Comparison of ENCODE assay signal across 1 cellular context in the genomic region with DNA sequence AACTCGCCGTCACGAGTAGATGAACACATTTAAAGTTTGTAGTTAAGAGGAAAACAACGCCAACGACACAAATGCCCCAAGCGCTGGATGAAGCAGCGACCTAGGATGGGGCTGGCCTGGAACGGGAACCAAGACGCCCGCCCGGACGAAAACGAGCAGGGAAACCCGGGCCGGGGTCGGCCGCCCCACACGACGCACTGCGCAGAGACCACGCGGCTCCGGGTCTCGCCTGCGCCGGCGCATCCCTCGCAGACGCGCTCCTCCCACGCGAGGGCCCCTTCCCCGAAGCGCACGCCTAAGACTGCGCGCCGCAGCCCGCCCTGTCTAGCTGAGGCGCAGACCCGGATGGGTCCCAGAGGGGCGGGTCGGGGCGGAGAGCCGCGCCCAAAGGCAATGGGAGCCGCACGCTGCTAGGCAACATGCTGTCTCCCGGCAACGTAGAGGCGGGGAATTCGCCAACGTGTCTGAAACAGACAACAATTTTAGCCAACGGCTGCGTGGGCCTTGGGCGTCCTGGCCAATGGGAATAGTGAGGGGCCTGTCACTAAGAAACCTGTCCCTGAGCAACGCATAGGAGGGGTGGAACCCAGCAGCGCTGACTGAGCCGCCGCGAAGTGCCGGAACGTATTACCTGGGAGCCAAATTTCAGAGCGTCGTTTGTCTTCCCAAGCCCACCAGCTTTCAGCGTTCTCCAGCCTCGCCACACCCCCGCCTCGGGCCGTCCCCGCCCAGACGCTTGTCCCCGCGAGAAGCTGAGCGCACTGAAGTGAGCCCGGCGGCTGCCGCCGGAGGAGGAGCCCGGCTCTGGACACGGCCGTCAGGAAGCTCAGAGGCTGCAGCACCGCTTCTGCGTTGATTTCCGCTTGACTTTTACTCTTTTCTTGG.
TF ChIP-seq lines count a peak whose summit lies in the region.

No MANE protein-coding gene starts in this region.

TF ChIP-seq in WTC11, 78 proteins besides CTCF, POLR2A, EP300 and RAD21 (continued from another document and continues in another):
- TF ChIP-seq, protein P1, sequence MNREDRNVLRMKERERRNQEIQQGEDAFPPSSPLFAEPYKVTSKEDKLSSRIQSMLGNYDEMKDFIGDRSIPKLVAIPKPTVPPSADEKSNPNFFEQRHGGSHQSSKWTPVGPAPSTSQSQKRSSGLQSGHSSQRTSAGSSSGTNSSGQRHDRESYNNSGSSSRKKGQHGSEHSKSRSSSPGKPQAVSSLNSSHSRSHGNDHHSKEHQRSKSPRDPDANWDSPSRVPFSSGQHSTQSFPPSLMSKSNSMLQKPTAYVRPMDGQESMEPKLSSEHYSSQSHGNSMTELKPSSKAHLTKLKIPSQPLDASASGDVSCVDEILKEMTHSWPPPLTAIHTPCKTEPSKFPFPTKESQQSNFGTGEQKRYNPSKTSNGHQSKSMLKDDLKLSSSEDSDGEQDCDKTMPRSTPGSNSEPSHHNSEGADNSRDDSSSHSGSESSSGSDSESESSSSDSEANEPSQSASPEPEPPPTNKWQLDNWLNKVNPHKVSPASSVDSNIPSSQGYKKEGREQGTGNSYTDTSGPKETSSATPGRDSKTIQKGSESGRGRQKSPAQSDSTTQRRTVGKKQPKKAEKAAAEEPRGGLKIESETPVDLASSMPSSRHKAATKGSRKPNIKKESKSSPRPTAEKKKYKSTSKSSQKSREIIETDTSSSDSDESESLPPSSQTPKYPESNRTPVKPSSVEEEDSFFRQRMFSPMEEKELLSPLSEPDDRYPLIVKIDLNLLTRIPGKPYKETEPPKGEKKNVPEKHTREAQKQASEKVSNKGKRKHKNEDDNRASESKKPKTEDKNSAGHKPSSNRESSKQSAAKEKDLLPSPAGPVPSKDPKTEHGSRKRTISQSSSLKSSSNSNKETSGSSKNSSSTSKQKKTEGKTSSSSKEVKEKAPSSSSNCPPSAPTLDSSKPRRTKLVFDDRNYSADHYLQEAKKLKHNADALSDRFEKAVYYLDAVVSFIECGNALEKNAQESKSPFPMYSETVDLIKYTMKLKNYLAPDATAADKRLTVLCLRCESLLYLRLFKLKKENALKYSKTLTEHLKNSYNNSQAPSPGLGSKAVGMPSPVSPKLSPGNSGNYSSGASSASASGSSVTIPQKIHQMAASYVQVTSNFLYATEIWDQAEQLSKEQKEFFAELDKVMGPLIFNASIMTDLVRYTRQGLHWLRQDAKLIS (CRISPR knock-in tag; IDR thresholded peaks at IDR 0.05; ENCODE audit: borderline replicate concordance), result no peak
- TF ChIP-seq ZNF416 (CRISPR knock-in tag; IDR thresholded peaks at IDR 0.05) (no peak), RORB (CRISPR knock-in tag; IDR thresholded peaks at IDR 0.05) (no peak), TEAD4 (CRISPR knock-in tag; IDR thresholded peaks at IDR 0.05) (no peak), GTF2I (CRISPR knock-in tag; conservative IDR thresholded peaks at IDR 0.05) (no peak), NFYB (CRISPR knock-in tag; conservative IDR thresholded peaks at IDR 0.05; ENCODE audit: low read depth) (peak; percentile 98), JUN (CRISPR knock-in tag; IDR thresholded peaks at IDR 0.05) (no peak), MYBL2 (CRISPR knock-in tag; IDR thresholded peaks at IDR 0.05) (peak; percentile 75), ZNF263 (CRISPR knock-in tag; IDR thresholded peaks at IDR 0.05; ENCODE audit: low read depth) (no peak), CBFB (CRISPR knock-in tag; IDR thresholded peaks at IDR 0.05; ENCODE audit: low read depth) (peak; percentile 73; the same call in 1 of the 2 replicates), CREM (CRISPR knock-in tag; IDR thresholded peaks at IDR 0.05) (0 out of 2 replicates have a peak, but pooled peaks have one; percentile 35), ZNF219 (CRISPR knock-in tag; IDR thresholded peaks at IDR 0.05; ENCODE audit: borderline replicate concordance) (no peak), SMAD4 (CRISPR knock-in tag; IDR thresholded peaks at IDR 0.05) (no peak), RELA (CRISPR knock-in tag; IDR thresholded peaks at IDR 0.05; ENCODE audit: borderline replicate concordance) (no peak), FOXP1 (CRISPR knock-in tag; IDR thresholded peaks at IDR 0.05; ENCODE audit: borderline replicate concordance) (peak; percentile 94; the same call in 1 of the 2 replicates), NR1H2 (CRISPR knock-in tag; IDR thresholded peaks at IDR 0.05) (no peak)
- TF ChIP-seq, protein P2, sequence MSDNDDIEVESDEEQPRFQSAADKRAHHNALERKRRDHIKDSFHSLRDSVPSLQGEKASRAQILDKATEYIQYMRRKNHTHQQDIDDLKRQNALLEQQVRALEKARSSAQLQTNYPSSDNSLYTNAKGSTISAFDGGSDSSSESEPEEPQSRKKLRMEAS (CRISPR knock-in tag; IDR thresholded peaks at IDR 0.05), result peak; percentile 94
- TF ChIP-seq, protein P3, sequence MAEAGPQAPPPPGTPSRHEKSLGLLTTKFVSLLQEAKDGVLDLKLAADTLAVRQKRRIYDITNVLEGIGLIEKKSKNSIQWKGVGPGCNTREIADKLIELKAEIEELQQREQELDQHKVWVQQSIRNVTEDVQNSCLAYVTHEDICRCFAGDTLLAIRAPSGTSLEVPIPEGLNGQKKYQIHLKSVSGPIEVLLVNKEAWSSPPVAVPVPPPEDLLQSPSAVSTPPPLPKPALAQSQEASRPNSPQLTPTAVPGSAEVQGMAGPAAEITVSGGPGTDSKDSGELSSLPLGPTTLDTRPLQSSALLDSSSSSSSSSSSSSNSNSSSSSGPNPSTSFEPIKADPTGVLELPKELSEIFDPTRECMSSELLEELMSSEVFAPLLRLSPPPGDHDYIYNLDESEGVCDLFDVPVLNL (CRISPR knock-in tag; IDR thresholded peaks at IDR 0.05; ENCODE audit: borderline replicate concordance, low read depth), result no peak; the same call in 1 of the 2 replicates
- TF ChIP-seq, protein P4, sequence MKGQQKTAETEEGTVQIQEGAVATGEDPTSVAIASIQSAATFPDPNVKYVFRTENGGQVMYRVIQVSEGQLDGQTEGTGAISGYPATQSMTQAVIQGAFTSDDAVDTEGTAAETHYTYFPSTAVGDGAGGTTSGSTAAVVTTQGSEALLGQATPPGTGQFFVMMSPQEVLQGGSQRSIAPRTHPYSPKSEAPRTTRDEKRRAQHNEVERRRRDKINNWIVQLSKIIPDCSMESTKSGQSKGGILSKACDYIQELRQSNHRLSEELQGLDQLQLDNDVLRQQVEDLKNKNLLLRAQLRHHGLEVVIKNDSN (CRISPR knock-in tag; IDR thresholded peaks at IDR 0.05), result no peak
- TF ChIP-seq, protein P5, sequence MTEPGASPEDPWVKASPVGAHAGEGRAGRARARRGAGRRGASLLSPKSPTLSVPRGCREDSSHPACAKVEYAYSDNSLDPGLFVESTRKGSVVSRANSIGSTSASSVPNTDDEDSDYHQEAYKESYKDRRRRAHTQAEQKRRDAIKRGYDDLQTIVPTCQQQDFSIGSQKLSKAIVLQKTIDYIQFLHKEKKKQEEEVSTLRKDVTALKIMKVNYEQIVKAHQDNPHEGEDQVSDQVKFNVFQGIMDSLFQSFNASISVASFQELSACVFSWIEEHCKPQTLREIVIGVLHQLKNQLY (CRISPR knock-in tag; IDR thresholded peaks at IDR 0.05), result no peak
- TF ChIP-seq, protein P6, sequence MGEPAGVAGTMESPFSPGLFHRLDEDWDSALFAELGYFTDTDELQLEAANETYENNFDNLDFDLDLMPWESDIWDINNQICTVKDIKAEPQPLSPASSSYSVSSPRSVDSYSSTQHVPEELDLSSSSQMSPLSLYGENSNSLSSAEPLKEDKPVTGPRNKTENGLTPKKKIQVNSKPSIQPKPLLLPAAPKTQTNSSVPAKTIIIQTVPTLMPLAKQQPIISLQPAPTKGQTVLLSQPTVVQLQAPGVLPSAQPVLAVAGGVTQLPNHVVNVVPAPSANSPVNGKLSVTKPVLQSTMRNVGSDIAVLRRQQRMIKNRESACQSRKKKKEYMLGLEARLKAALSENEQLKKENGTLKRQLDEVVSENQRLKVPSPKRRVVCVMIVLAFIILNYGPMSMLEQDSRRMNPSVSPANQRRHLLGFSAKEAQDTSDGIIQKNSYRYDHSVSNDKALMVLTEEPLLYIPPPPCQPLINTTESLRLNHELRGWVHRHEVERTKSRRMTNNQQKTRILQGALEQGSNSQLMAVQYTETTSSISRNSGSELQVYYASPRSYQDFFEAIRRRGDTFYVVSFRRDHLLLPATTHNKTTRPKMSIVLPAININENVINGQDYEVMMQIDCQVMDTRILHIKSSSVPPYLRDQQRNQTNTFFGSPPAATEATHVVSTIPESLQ (CRISPR knock-in tag; IDR thresholded peaks at IDR 0.05), result no peak
- TF ChIP-seq, protein P7, sequence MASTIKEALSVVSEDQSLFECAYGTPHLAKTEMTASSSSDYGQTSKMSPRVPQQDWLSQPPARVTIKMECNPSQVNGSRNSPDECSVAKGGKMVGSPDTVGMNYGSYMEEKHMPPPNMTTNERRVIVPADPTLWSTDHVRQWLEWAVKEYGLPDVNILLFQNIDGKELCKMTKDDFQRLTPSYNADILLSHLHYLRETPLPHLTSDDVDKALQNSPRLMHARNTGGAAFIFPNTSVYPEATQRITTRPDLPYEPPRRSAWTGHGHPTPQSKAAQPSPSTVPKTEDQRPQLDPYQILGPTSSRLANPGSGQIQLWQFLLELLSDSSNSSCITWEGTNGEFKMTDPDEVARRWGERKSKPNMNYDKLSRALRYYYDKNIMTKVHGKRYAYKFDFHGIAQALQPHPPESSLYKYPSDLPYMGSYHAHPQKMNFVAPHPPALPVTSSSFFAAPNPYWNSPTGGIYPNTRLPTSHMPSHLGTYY (CRISPR knock-in tag; IDR thresholded peaks at IDR 0.05), result no peak
- TF ChIP-seq, protein P8, sequence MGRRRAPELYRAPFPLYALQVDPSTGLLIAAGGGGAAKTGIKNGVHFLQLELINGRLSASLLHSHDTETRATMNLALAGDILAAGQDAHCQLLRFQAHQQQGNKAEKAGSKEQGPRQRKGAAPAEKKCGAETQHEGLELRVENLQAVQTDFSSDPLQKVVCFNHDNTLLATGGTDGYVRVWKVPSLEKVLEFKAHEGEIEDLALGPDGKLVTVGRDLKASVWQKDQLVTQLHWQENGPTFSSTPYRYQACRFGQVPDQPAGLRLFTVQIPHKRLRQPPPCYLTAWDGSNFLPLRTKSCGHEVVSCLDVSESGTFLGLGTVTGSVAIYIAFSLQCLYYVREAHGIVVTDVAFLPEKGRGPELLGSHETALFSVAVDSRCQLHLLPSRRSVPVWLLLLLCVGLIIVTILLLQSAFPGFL (CRISPR knock-in tag; IDR thresholded peaks at IDR 0.05; ENCODE audit: borderline replicate concordance), result no peak
- TF ChIP-seq, protein P9, sequence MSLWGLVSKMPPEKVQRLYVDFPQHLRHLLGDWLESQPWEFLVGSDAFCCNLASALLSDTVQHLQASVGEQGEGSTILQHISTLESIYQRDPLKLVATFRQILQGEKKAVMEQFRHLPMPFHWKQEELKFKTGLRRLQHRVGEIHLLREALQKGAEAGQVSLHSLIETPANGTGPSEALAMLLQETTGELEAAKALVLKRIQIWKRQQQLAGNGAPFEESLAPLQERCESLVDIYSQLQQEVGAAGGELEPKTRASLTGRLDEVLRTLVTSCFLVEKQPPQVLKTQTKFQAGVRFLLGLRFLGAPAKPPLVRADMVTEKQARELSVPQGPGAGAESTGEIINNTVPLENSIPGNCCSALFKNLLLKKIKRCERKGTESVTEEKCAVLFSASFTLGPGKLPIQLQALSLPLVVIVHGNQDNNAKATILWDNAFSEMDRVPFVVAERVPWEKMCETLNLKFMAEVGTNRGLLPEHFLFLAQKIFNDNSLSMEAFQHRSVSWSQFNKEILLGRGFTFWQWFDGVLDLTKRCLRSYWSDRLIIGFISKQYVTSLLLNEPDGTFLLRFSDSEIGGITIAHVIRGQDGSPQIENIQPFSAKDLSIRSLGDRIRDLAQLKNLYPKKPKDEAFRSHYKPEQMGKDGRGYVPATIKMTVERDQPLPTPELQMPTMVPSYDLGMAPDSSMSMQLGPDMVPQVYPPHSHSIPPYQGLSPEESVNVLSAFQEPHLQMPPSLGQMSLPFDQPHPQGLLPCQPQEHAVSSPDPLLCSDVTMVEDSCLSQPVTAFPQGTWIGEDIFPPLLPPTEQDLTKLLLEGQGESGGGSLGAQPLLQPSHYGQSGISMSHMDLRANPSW (CRISPR knock-in tag; conservative IDR thresholded peaks at IDR 0.05; ENCODE audit: low read depth), result no peak
- TF ChIP-seq, protein P10, sequence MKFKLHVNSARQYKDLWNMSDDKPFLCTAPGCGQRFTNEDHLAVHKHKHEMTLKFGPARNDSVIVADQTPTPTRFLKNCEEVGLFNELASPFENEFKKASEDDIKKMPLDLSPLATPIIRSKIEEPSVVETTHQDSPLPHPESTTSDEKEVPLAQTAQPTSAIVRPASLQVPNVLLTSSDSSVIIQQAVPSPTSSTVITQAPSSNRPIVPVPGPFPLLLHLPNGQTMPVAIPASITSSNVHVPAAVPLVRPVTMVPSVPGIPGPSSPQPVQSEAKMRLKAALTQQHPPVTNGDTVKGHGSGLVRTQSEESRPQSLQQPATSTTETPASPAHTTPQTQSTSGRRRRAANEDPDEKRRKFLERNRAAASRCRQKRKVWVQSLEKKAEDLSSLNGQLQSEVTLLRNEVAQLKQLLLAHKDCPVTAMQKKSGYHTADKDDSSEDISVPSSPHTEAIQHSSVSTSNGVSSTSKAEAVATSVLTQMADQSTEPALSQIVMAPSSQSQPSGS (CRISPR knock-in tag; IDR thresholded peaks at IDR 0.05; ENCODE audit: borderline replicate concordance, low read depth), result no peak
- TF ChIP-seq, protein P11, sequence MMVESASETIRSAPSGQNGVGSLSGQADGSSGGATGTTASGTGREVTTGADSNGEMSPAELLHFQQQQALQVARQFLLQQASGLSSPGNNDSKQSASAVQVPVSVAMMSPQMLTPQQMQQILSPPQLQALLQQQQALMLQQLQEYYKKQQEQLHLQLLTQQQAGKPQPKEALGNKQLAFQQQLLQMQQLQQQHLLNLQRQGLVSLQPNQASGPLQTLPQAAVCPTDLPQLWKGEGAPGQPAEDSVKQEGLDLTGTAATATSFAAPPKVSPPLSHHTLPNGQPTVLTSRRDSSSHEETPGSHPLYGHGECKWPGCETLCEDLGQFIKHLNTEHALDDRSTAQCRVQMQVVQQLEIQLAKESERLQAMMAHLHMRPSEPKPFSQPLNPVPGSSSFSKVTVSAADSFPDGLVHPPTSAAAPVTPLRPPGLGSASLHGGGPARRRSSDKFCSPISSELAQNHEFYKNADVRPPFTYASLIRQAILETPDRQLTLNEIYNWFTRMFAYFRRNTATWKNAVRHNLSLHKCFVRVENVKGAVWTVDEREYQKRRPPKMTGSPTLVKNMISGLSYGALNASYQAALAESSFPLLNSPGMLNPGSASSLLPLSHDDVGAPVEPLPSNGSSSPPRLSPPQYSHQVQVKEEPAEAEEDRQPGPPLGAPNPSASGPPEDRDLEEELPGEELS (CRISPR knock-in tag; IDR thresholded peaks at IDR 0.05), result peak; percentile 75; the same call in 1 of the 2 replicates
- TF ChIP-seq, protein P12, sequence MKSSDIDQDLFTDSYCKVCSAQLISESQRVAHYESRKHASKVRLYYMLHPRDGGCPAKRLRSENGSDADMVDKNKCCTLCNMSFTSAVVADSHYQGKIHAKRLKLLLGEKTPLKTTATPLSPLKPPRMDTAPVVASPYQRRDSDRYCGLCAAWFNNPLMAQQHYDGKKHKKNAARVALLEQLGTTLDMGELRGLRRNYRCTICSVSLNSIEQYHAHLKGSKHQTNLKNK (CRISPR knock-in tag; IDR thresholded peaks at IDR 0.05), result no peak
- TF ChIP-seq, protein P13, sequence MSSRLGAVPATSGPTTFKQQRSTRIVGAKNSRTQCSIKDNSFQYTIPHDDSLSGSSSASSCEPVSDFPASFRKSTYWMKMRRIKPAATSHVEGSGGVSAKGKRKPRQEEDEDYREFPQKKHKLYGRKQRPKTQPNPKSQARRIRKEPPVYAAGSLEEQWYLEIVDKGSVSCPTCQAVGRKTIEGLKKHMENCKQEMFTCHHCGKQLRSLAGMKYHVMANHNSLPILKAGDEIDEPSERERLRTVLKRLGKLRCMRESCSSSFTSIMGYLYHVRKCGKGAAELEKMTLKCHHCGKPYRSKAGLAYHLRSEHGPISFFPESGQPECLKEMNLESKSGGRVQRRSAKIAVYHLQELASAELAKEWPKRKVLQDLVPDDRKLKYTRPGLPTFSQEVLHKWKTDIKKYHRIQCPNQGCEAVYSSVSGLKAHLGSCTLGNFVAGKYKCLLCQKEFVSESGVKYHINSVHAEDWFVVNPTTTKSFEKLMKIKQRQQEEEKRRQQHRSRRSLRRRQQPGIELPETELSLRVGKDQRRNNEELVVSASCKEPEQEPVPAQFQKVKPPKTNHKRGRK (CRISPR knock-in tag; IDR thresholded peaks at IDR 0.05; ENCODE audit: borderline replicate concordance), result no peak
